ENCODE assay signal across 1 cellular context in genomic region chr7:107668296-107668695, GRCh38.
TF ChIP-seq lines count a peak whose summit lies in the region.

No MANE protein-coding gene starts in this region.

TF ChIP-seq in GM23338, 12 proteins besides CTCF, POLR2A, EP300 and RAD21 (continued from another document):
- TF ChIP-seq, protein P1, sequence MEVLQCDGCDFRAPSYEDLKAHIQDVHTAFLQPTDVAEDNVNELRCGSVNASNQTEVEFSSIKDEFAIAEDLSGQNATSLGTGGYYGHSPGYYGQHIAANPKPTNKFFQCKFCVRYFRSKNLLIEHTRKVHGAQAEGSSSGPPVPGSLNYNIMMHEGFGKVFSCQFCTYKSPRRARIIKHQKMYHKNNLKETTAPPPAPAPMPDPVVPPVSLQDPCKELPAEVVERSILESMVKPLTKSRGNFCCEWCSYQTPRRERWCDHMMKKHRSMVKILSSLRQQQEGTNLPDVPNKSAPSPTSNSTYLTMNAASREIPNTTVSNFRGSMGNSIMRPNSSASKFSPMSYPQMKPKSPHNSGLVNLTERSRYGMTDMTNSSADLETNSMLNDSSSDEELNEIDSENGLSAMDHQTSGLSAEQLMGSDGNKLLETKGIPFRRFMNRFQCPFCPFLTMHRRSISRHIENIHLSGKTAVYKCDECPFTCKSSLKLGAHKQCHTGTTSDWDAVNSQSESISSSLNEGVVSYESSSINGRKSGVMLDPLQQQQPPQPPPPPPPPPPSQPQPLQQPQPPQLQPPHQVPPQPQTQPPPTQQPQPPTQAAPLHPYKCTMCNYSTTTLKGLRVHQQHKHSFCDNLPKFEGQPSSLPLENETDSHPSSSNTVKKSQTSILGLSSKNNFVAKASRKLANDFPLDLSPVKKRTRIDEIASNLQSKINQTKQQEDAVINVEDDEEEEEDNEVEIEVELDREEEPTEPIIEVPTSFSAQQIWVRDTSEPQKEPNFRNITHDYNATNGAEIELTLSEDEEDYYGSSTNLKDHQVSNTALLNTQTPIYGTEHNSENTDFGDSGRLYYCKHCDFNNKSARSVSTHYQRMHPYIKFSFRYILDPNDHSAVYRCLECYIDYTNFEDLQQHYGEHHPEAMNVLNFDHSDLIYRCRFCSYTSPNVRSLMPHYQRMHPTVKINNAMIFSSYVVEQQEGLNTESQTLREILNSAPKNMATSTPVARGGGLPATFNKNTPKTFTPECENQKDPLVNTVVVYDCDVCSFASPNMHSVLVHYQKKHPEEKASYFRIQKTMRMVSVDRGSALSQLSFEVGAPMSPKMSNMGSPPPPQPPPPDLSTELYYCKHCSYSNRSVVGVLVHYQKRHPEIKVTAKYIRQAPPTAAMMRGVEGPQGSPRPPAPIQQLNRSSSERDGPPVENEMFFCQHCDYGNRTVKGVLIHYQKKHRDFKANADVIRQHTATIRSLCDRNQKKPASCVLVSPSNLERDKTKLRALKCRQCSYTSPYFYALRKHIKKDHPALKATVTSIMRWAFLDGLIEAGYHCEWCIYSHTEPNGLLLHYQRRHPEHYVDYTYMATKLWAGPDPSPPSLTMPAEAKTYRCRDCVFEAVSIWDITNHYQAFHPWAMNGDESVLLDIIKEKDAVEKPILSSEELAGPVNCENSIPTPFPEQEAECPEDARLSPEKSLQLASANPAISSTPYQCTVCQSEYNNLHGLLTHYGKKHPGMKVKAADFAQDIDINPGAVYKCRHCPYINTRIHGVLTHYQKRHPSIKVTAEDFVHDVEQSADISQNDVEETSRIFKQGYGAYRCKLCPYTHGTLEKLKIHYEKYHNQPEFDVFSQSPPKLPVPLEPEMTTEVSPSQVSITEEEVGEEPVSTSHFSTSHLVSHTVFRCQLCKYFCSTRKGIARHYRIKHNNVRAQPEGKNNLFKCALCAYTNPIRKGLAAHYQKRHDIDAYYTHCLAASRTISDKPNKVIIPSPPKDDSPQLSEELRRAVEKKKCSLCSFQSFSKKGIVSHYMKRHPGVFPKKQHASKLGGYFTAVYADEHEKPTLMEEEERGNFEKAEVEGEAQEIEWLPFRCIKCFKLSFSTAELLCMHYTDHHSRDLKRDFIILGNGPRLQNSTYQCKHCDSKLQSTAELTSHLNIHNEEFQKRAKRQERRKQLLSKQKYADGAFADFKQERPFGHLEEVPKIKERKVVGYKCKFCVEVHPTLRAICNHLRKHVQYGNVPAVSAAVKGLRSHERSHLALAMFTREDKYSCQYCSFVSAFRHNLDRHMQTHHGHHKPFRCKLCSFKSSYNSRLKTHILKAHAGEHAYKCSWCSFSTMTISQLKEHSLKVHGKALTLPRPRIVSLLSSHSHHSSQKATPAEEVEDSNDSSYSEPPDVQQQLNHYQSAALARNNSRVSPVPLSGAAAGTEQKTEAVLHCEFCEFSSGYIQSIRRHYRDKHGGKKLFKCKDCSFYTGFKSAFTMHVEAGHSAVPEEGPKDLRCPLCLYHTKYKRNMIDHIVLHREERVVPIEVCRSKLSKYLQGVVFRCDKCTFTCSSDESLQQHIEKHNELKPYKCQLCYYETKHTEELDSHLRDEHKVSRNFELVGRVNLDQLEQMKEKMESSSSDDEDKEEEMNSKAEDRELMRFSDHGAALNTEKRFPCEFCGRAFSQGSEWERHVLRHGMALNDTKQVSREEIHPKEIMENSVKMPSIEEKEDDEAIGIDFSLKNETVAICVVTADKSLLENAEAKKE (CRISPR knock-in tag; IDR thresholded peaks at IDR 0.05): no peak
- TF ChIP-seq JUNB (IDR thresholded peaks at IDR 0.05; ENCODE audit: unreplicated experiment): no peak
- TF ChIP-seq NANOG (IDR thresholded peaks at IDR 0.05; ENCODE audit: borderline replicate concordance): no peak
- TF ChIP-seq ETS1 (IDR thresholded peaks at IDR 0.05): no peak
- no peak for TF ChIP-seq EZH2 (IDR thresholded peaks at IDR 0.05; ENCODE audit: low read depth, unreplicated experiment)
- TF ChIP-seq EZH2phosphoT487 (IDR thresholded peaks at IDR 0.05; ENCODE audit: unreplicated experiment): no peak
